ENCODE assay signal across 8 cellular contexts in the genomic region with DNA sequence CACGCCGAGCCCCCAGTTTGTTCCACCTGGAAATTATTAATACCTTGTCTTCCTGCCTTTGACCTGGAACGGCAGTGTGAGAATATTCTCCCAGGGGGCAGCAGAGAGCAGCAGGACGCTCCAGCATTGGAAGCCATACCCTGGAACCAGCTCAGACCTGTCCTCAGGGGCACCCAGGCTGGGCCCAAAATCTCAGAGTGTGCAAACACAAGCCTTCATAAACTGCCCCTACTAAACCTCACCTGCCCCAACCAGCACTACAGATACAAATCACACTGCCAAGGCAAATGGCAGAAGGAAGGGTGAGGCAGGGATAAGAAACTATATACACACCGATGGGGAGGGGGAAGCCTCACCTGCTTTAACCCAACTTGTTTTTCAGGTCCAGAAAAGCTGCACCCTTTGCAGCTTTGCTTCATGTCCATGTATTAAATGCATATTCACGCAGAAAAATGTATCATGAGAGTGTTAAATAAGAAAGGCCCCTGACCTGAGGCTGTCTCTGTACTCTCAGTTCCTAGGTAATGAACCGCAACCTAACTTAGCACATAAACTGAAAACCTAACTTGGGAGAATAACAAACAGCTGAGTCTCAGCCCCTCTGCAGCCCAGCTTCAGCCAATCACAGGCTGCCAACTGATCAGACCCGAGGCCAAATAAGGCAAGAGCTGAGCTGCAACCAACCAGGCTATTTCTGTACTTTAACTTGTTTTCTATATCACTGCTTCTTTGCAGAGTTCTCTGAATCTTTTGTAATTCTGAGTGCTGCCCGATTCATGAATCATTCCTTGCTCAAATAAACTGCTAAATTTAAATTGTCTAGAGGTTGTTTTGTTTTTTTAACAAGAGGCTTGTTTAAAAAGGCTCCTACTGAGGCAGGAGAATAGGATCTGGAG.
DNase-seq lines count a peak whose midpoint lies in the region; ATAC-seq and TF ChIP-seq lines count a peak whose summit lies in the region.

No MANE protein-coding gene starts in this region.

- peak; percentile 52 for DNase-seq in GM10248 (ENCODE audit: extremely low spot score)
- peak; percentile 85 for DNase-seq in GM23338 (ENCODE audit: low spot score)
- DNase-seq in SHP77 (lab: John Stamatoyannopoulos, UW): peak; percentile 92 to 94
- DNase-seq in activated naive CD4-positive, alpha-beta T cell treated with Interleukin-2 at 50 U/mL for 16 hours: peak; percentile 60
- DNase-seq in left ventricle myocardium superior: peak; percentile 65
- DNase-seq in KG1 (lab: John Stamatoyannopoulos, UW): no peak

- H3K27ac Mint-ChIP-seq in GM23338: peak overlapping the region; percentile 75

- TF ChIP-seq CTCF in GM10248 (IDR thresholded peaks at IDR 0.05; ENCODE audit: control extremely low read depth, extremely low read depth, low read depth, missing control alignments) (peak; percentile 81), GM23338 (conservative IDR thresholded peaks at IDR 0.05; ENCODE audit: low read depth in 2 of 2) (peak; percentile 85 to 88), KMS-11 (conservative IDR thresholded peaks at IDR 0.05; ENCODE audit: low read depth, low read length) (peak; percentile 83)

- H3K4me3 ChIP-seq in GM23338 (no peak overlapping the region), KMS-11 (IDR thresholded peaks at IDR 0.05; ENCODE audit: insufficient read depth, low read depth, low read length) (no peak overlapping the region), skin epidermis (no peak overlapping the region)

- H3K36me3 Mint-ChIP-seq in GM23338 (ENCODE audit: low read depth): no peaks in the 10 kb centered on the region

- H3K4me1 ChIP-seq in GM23338 (ENCODE audit: insufficient read depth) (no peaks in the 10 kb centered on the region), KMS-11 (ENCODE audit: low read depth, poor library complexity, severe bottlenecking) (peaks cover 18% of the 10 kb centered on the region)

- no peak overlapping the region for H3K9ac ChIP-seq in KMS-11

- H3K79me2 ChIP-seq in GM23338 (replicated peaks; ENCODE audit: insufficient read depth) (no peaks in the 10 kb centered on the region), KMS-11 (ENCODE audit: insufficient read depth, low read depth) (no peaks in the 10 kb centered on the region)

- H3K27me3 Mint-ChIP-seq in GM23338 (ENCODE audit: insufficient read depth, low read depth, poor library complexity): no peaks in the 10 kb centered on the region

- H3K4me2 ChIP-seq in GM23338 (no peak overlapping the region), KMS-11 (peak overlapping the region; percentile 50)

- H4K20me1 ChIP-seq in GM23338 (replicated peaks; ENCODE audit: insufficient read depth) (no peaks in the 10 kb centered on the region), KMS-11 (ENCODE audit: insufficient read depth) (no peaks in the 10 kb centered on the region)

- no peak overlapping the region for H3K4me3 Mint-ChIP-seq in GM23338

- H3K27ac ChIP-seq in GM23338 (ENCODE audit: low read depth) (peak overlapping the region; percentile 87), KMS-11 (0 out of 2 replicates have a peak overlapping the region, but pooled peaks have one; percentile 25), skin epidermis (peak overlapping the region in 15 of 21 experiments; percentile 12 to 76 (median 52))

- peaks cover 6% of the 10 kb centered on the region; the same call in 1 of the 2 replicates for H3K9me2 ChIP-seq in GM23338 (ENCODE audit: insufficient read depth)

- POLR2A ChIA-PET in GM10248 (lab: Yijun Ruan, JAX): interaction anchor here (0.7 kb wide), 1 partner anchor 12 kb away, joined by 3 read pairs; no protein-coding TSS in a partner anchor

- H3K36me3 ChIP-seq in GM23338 (ENCODE audit: insufficient read depth): no peaks in the 10 kb centered on the region
- no peaks in the 10 kb centered on the region for H3K36me3 ChIP-seq in KMS-11 (ENCODE audit: insufficient read depth)

- peak overlapping the region; percentile 98 for H2AFZ ChIP-seq in GM23338
- peak overlapping the region; percentile 94 for H2AFZ ChIP-seq in KMS-11 (ENCODE audit: low read depth)

- no peaks in the 10 kb centered on the region for H3F3A ChIP-seq in GM23338 (replicated peaks; ENCODE audit: low read depth)

- intact Hi-C loops in left ventricle myocardium superior (cut with micrococcal nuclease): no loop called here

- ATAC-seq in GM23338 (peak; percentile 95), left ventricle myocardium superior (peak; percentile 83)

- H3K9me3 Mint-ChIP-seq in GM23338: no peaks in the 10 kb centered on the region

- H3K4me1 Mint-ChIP-seq in GM23338: no peaks in the 10 kb centered on the region

- CTCF ChIA-PET in GM10248 (lab: Yijun Ruan, JAX): interaction anchor here (0.6 to 2.6 kb wide), 30 partner anchors 9 to 1758 kb away, joined by 3 to 30 read pairs (median 4); no protein-coding TSS in a partner anchor

- H3K27me3 ChIP-seq in GM23338 (ENCODE audit: insufficient read depth): no peaks in the 10 kb centered on the region
- no peaks in the 10 kb centered on the region for H3K27me3 ChIP-seq in KMS-11 (ENCODE audit: insufficient read depth, low read depth)

TF ChIP-seq in GM23338, 12 proteins besides CTCF, POLR2A, EP300 and RAD21 (continues in another document):
- TF ChIP-seq CREB1 (CRISPR knock-in tag; IDR thresholded peaks at IDR 0.05; ENCODE audit: low read depth) (no peak), REST (IDR thresholded peaks at IDR 0.05; ENCODE audit: unreplicated experiment) (no peak)

Comparison
In these comparisons a context has a peak if more than half of its experiments do, and no peak if none do; other contexts are left out.
1. H3K27ac ChIP-seq: peak in every context shown above with its lines; median percentile 87 in GM23338; 52 in skin epidermis; 25 in KMS-11.